10 cellular contexts compared by ENCODE assay signal in the genomic region with DNA sequence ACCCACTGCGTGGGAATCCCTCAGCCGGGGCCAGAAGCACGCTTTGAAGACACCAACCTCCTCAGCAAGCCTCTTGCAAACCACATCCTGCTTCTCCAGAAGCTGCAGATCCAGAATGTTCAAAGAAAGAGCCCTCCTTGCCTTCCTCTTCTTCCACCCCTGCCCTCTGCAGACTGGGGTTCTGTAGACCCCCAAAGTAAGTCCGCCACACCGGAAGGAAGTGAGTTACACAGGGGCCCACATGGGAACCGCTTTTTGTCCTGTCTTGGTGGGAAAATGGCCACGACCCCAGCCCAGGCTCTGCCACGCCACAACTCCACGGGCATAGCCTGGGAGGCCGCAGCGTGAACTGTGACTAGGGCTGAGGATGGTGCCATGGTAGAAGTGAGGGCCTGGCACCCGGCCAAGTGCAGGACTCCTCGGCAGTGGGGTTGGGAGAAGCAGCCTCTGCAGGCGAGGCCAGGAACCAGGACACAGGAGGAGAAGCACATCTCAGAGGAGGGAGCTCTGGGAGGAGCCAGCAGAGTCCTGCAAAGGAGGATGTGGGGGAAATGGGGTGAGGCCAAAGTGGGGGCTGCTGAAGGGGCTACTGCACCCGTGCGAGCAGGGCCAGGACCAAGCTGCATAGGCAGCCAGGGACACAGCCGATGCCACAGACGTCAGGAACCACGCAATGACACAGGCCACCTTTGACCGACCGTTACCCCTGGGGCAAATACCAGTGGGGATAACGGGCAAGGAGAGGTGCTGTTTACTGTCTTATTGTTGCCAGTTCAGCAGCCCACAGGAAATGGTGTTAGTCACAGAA. TPM values are rescaled to one million over a fixed set of nuclear protein-coding genes. Genes with fewer than 3 reads are reported as not detected.
DNase-seq lines count a peak whose midpoint lies in the region; ATAC-seq, FAIRE-seq and TF ChIP-seq lines count a peak whose summit lies in the region.
"Had no signal": no experiment of that assay in that cellular context is flagged by ENCODE, and none has a peak within 500 bp of the region (broad histone marks: within the 10 kb centered on the region; RNA-seq: fewer than 3 reads in every experiment).

No MANE protein-coding gene starts in this region.

- no peak overlapping the region for H3K27ac Mint-ChIP-seq in astrocyte (ENCODE audit: unreplicated experiment)

- TF ChIP-seq CTCF in astrocyte (IDR thresholded peaks at IDR 0.05; ENCODE audit: insufficient read depth, low read depth, low read length) (no peak), GM13976 (IDR thresholded peaks at IDR 0.05; ENCODE audit: borderline replicate concordance, control extremely low read depth, extremely low read depth, insufficient read depth, missing control alignments) (no peak)

- H3K27me3 ChIP-seq in astrocyte (ENCODE audit: insufficient read depth, low read length), result peaks cover 38% of the 10 kb centered on the region
- H3K27me3 ChIP-seq: cardiac muscle cell had no signal

- FAIRE-seq in HTR-8/SVneo (lab: Jason Lieb, UNC) (peak; percentile 42), astrocyte (lab: Jason Lieb, UNC) (no peak)

- H3K9ac ChIP-seq in astrocyte (ENCODE audit: low read length), result no peak overlapping the region

- peaks cover 6% of the 10 kb centered on the region for H3K36me3 Mint-ChIP-seq in astrocyte (ENCODE audit: low read depth, unreplicated experiment)

- H3K4me3 ChIP-seq in astrocyte (ENCODE audit: insufficient read depth, low read depth, low read length), result no peak overlapping the region
- H3K4me3 ChIP-seq: cardiac muscle cell had no signal

- in situ Hi-C loops in GM13976 (cut with MboI; ENCODE audit: low sequenced_read_pairs, unreplicated experiment), result no loop called here

- H4K20me1 ChIP-seq in astrocyte (ENCODE audit: insufficient read depth, low read length), result peaks cover 7% of the 10 kb centered on the region

- H3K36me3 ChIP-seq in astrocyte (ENCODE audit: insufficient read depth, low read length), result no peaks in the 10 kb centered on the region
- H3K36me3 ChIP-seq: cardiac muscle cell had no signal

- ATAC-seq in HG02938 (IDR thresholded peaks at IDR 0.05; ENCODE audit: unreplicated experiment), result no peak

- peaks cover 47% of the 10 kb centered on the region for H3K27me3 Mint-ChIP-seq in astrocyte (ENCODE audit: low read depth, unreplicated experiment)

- no peaks in the 10 kb centered on the region for H3K79me2 ChIP-seq in astrocyte (ENCODE audit: insufficient read depth, low read length)

- H3K4me1 Mint-ChIP-seq in astrocyte (ENCODE audit: low read depth, unreplicated experiment), result peaks cover 11% of the 10 kb centered on the region

- DNase-seq in HTR-8/SVneo (ENCODE audit: insufficient read length, low spot score) (peak; percentile 69), astrocyte (ENCODE audit: low read depth) (no peak), iPS-NIHi7 (ENCODE audit: extremely low spot score) (no peak), GM13976 (ENCODE audit: low spot score) (no peak), NCI-H526 (lab: John Stamatoyannopoulos, UW) (no peak)
- DNase-seq in activated CD4-positive, alpha-beta T cell treated with anti-CD3 and anti-CD28 coated beads for 1 hour, result peak; percentile 31
- peak; percentile 34 to 36 for DNase-seq in stimulated activated CD4-positive, alpha-beta T cell treated with anti-CD3 and anti-CD28 coated beads, Interleukin-4, amount 100 ng/mL, for 4 hours
- DNase-seq: NCI-H1417 had no signal

- no peaks in the 10 kb centered on the region for H3K9me3 Mint-ChIP-seq in astrocyte (ENCODE audit: unreplicated experiment)

- no peak overlapping the region for H3K4me3 Mint-ChIP-seq in astrocyte (ENCODE audit: unreplicated experiment)

- no peaks in the 10 kb centered on the region for H3K9me3 ChIP-seq in astrocyte (ENCODE audit: insufficient read depth, low read depth, low read length)

- H3K4me1 ChIP-seq in astrocyte (ENCODE audit: insufficient read depth, low read length), result peaks cover 2% of the 10 kb centered on the region

- H3K4me2 ChIP-seq in astrocyte (ENCODE audit: low read length), result peak overlapping the region; percentile 15

- no peak overlapping the region for H2AFZ ChIP-seq in astrocyte (ENCODE audit: low read depth, low read length)

- no peak overlapping the region for H3K27ac ChIP-seq in astrocyte (ENCODE audit: low read depth, low read length)
- H3K27ac ChIP-seq: cardiac muscle cell had no signal

RNA-seq across cellular contexts. Expression of a gene that starts 30.9 kb away (rescaled TPM):
- 6.2 and 7.8 TPM in 2 replicates for total RNA-seq in astrocyte

Comparison
In these comparisons a context has a peak if more than half of its experiments do, and no peak if none do; other contexts are left out.
1. DNase-seq: peak in HTR-8/SVneo (single experiment), activated CD4-positive, alpha-beta T cell treated with anti-CD3 and anti-CD28 coated beads for 1 hour (single experiment) and stimulated activated CD4-positive, alpha-beta T cell treated with anti-CD3 and anti-CD28 coated beads, Interleukin-4, amount 100 ng/mL, for 4 hours (2 of 2); none in astrocyte (single experiment), iPS-NIHi7 (single experiment), GM13976 (single experiment) and NCI-H526 (0 of 2).